ENCODE assay signal across 8 cellular contexts in genomic region chr19:57499680-57500395, GRCh38. TPM values are rescaled to one million over a fixed set of nuclear protein-coding genes. Genes with fewer than 3 reads are reported as not detected.
A peak's percentile ranks its signal among the peaks of the same experiment; 100 is the strongest.
DNase-seq lines count a peak whose midpoint lies in the region; ATAC-seq and TF ChIP-seq lines count a peak whose summit lies in the region.
"Not testable (repeated sequence)": the region's sequence is repeated elsewhere in the genome, so short reads cannot be mapped to it uniquely, and the experiment has no call there.

Gene ZNF773 (plus strand): TSS chr19:57499938. CDS start chr19:57500081, 143 bp downstream.

- peak within 1 kb of the TSS; percentile 19 for H3K9ac ChIP-seq in mammary epithelial cell (ENCODE audit: insufficient read depth, low read length)
- peak within 1 kb of the TSS; percentile 86 for H3K9ac ChIP-seq in smooth muscle cell (ENCODE audit: low read depth)

- H4K20me1 ChIP-seq in mammary epithelial cell (ENCODE audit: insufficient read depth, low read length); smooth muscle cell (ENCODE audit: low read depth): not testable (repeated sequence)

- dilution Hi-C loops in mammary epithelial cell (cut with HindIII; ENCODE audit: low sequenced_read_pairs): not testable (repeated sequence)

- not testable (repeated sequence) for H3K4me1 ChIP-seq in A673 (ENCODE audit: insufficient read depth, low read length, poor library complexity, severe bottlenecking); mammary epithelial cell (ENCODE audit: insufficient read depth, low read length); smooth muscle cell (ENCODE audit: low read depth)

- ATAC-seq in GM18868 (IDR thresholded peaks at IDR 0.05; ENCODE audit: unreplicated experiment) (peak; percentile 98), HG03103 (IDR thresholded peaks at IDR 0.05; ENCODE audit: low read depth, unreplicated experiment) (peak; percentile 100)

- CTCF ChIA-PET in A673 (lab: Charles Lee); mammary epithelial cell (lab: Charles Lee; ENCODE audit: low non-redundant PET): not testable (repeated sequence)

- 2% methylated on average over 20 of the region's 69 CpGs for WGBS in mammary epithelial cell (ENCODE audit: low coverage, missing lambda C conversion rate)
- under 1% methylated on average over 61 of the region's 69 CpGs for WGBS in smooth muscle cell (ENCODE audit: low lambda C conversion rate)

- not testable (repeated sequence) for TF ChIP-seq CTCF in A673 (conservative IDR thresholded peaks at IDR 0.05; ENCODE audit: low read depth, low read length); VCaP (conservative IDR thresholded peaks at IDR 0.05); mammary epithelial cell (conservative IDR thresholded peaks at IDR 0.05 in 1 of 2, IDR thresholded peaks at IDR 0.05 in 1 of 2; ENCODE audit: extremely low read depth in 1 of 2, insufficient read depth in 1 of 2, low read depth in 1 of 2, low read length in 2 of 2); smooth muscle cell (IDR thresholded peaks at IDR 0.05; ENCODE audit: borderline replicate concordance, insufficient read depth, poor library complexity, severe bottlenecking)

- H3K79me2 ChIP-seq in mammary epithelial cell (ENCODE audit: insufficient read depth, low read length) (peaks cover 30% of the 10 kb centered on the region), smooth muscle cell (ENCODE audit: low read depth) (peaks cover 29% of the 10 kb centered on the region)

- H3K9me3 ChIP-seq in A673 (ENCODE audit: low read depth, low read length, poor library complexity, severe bottlenecking) (peaks cover 16% of the 10 kb centered on the region), mammary epithelial cell (replicated peaks; ENCODE audit: insufficient read depth, low read length) (peaks cover 24% of the 10 kb centered on the region)
- not testable (repeated sequence) for H3K9me3 ChIP-seq in smooth muscle cell (replicated peaks; ENCODE audit: low read depth)

- peak within 1 kb of the TSS; percentile 66 for H3K4me2 ChIP-seq in mammary epithelial cell (ENCODE audit: insufficient read depth, low read depth, low read length)
- peak within 1 kb of the TSS; percentile 83 for H3K4me2 ChIP-seq in smooth muscle cell

- not testable (repeated sequence) for H3K27me3 ChIP-seq in A673 (replicated peaks; ENCODE audit: insufficient read depth, low read depth, low read length, poor library complexity); mammary epithelial cell (ENCODE audit: insufficient read depth, low read length); smooth muscle cell (ENCODE audit: low read depth)

- DNase-seq in A673 (ENCODE audit: low spot score) (peak; percentile 98), NCI-H2196 (lab: John Stamatoyannopoulos, UW; ENCODE audit: unreplicated experiment) (peak; percentile 95), mammary epithelial cell (peak; percentile 91), iPS-NIHi7 (ENCODE audit: extremely low spot score) (peak; percentile 97), smooth muscle cell (lab: John Stamatoyannopoulos, UW; ENCODE audit: unreplicated experiment) (peak; percentile 36)

- H3K4me3 ChIP-seq in A673 (ENCODE audit: low read depth, low read length, poor library complexity, severe bottlenecking) (peak within 1 kb of the TSS; percentile 75), mammary epithelial cell (replicated peaks in 1 of 3; ENCODE audit: insufficient read depth in 1 of 3, low read depth in 2 of 3, low read length in 3 of 3) (peak within 1 kb of the TSS; percentile 68 to 87 (median 83)), smooth muscle cell (peak within 1 kb of the TSS; percentile 84)

- H3K27ac ChIP-seq in A673 (ENCODE audit: low read depth, low read length, poor library complexity, severe bottlenecking): peak within 1 kb of the TSS; percentile 88
- H3K27ac ChIP-seq in VCaP: peak within 1 kb of the TSS; percentile 88
- peak within 1 kb of the TSS; percentile 37 for H3K27ac ChIP-seq in mammary epithelial cell (ENCODE audit: insufficient read depth, low read depth, low read length)
- not testable (repeated sequence) for H3K27ac ChIP-seq in smooth muscle cell (ENCODE audit: low read depth)

- not testable (repeated sequence) for H3K36me3 ChIP-seq in A673 (ENCODE audit: insufficient read depth, low read length, poor library complexity, severe bottlenecking); mammary epithelial cell (ENCODE audit: insufficient read depth, low read length); smooth muscle cell (ENCODE audit: low read depth)

- H2AFZ ChIP-seq in mammary epithelial cell (ENCODE audit: low read depth, low read length) (peak within 1 kb of the TSS; percentile 94), smooth muscle cell (ENCODE audit: low read depth) (peak within 1 kb of the TSS; percentile 4)

- intact Hi-C loops in A673 (cut with micrococcal nuclease; ENCODE audit: unreplicated experiment): not testable (repeated sequence)
- intact Hi-C loops in mammary epithelial cell (cut with micrococcal nuclease): loop anchor here (2.0 kb wide), 1 partner anchor 27 kb away; the partner anchor contains the start of gene ZNF549

- H3F3A ChIP-seq in smooth muscle cell (ENCODE audit: low read depth): not testable (repeated sequence)

- POLR2A ChIA-PET in A673 (lab: Charles Lee; ENCODE audit: low non-redundant PET): not testable (repeated sequence)

- in situ Hi-C loops in mammary epithelial cell (cut with MboI; ENCODE audit: low sequenced_read_pairs in 2 of 2): not testable (repeated sequence)

- not testable (repeated sequence) for BruUV-seq in A673 (replicated peaks; lab: Mats Ljungman, UMichigan)
- TSS peak; percentile 19 for BruUV-seq in mammary epithelial cell (replicated peaks; lab: Mats Ljungman, UMichigan)

RNA-seq across cellular contexts. Expression of gene ZNF773, which starts in this region (rescaled TPM):
- total RNA-seq in A673 (2021) (9.7 and 13.4 TPM in 2 replicates), mammary epithelial cell (10 to 100 TPM; 13.5 to 18.7 TPM), smooth muscle cell (7.9 and 17.2 TPM in 2 replicates)
- polyA plus RNA-seq in mammary epithelial cell (5.3 TPM), smooth muscle cell (7.3 and 9.6 TPM in 2 replicates)
- polyA minus RNA-seq in mammary epithelial cell: 22.5 TPM

Comparison
In these comparisons a context has a peak if more than half of its experiments do, and no peak if none do; other contexts are left out.
1. DNase-seq: peak in every context shown above with its lines; median percentile 98 in A673; 97 in iPS-NIHi7; 95 in NCI-H2196; 91 in mammary epithelial cell; 36 in smooth muscle cell.